ENCODE assay signal across 8 cellular contexts in the genomic region with DNA sequence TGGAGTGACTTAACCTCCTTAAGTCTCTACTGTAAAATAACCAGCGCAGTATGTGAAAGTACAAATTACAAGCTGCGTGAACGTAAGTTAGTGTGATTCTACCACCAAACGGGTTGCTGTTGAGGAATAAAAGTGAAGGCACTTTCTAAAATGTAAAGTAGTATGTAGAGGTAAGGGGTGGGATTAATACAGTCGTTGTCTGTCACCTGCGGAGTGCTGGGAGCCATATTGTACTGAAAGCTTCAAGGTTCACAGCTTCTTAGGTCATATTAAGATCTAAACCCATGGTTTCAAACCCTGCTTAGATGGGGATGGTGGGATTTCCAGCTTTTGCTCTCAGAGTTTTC. TPM values are rescaled to one million over a fixed set of nuclear protein-coding genes. Genes with fewer than 3 reads are reported as not detected.
DNase-seq lines count a peak whose midpoint lies in the region; ATAC-seq, FAIRE-seq and TF ChIP-seq lines count a peak whose summit lies in the region.

No MANE protein-coding gene starts in this region.

- in situ Hi-C loops in GM13976 (cut with MboI; ENCODE audit: low sequenced_read_pairs, unreplicated experiment) = no loop called here

- CTCF ChIA-PET in OCI-LY7 (lab: Charles Lee; ENCODE audit: unreplicated experiment) = no interaction called here

- FAIRE-seq in pancreas (lab: Jason Lieb, UNC) = no peak

- BruUV-seq in OCI-LY7 (replicated peaks; lab: Mats Ljungman, UMichigan) = no TSS peak

- TF ChIP-seq CTCF in GM13976 (IDR thresholded peaks at IDR 0.05; ENCODE audit: borderline replicate concordance, control extremely low read depth, extremely low read depth, insufficient read depth, missing control alignments) (no peak), OCI-LY7 (conservative IDR thresholded peaks at IDR 0.05; ENCODE audit: low read length) (no peak), pancreas (IDR thresholded peaks at IDR 0.05) (no peak)

- no peaks in the 10 kb centered on the region for H3K9me2 ChIP-seq in OCI-LY7 (ENCODE audit: insufficient read depth, low read length)

- H3K27ac ChIP-seq in OCI-LY7 (ENCODE audit: low read depth, low read length, poor library complexity, severe bottlenecking) = peak overlapping the region; percentile 46
- H3K27ac ChIP-seq in pancreas = peak overlapping the region; percentile 77 to 94 (median 90)

- H3K79me2 ChIP-seq in OCI-LY7 (ENCODE audit: insufficient read depth, low read depth, low read length) = peaks cover 90% of the 10 kb centered on the region

- peak in 1 of 4 donors; percentile 2 for ATAC-seq in pancreas
- no peak for ATAC-seq in HG03520 (IDR thresholded peaks at IDR 0.05; ENCODE audit: unreplicated experiment)
- ATAC-seq in HG03521 (IDR thresholded peaks at IDR 0.05; ENCODE audit: unreplicated experiment) = no peak

- H3K4me1 ChIP-seq in OCI-LY7 (ENCODE audit: insufficient read depth, low read length, poor library complexity, severe bottlenecking) = peaks cover 30% of the 10 kb centered on the region
- peaks cover 28% of the 10 kb centered on the region for H3K4me1 ChIP-seq in endocrine pancreas (ENCODE audit: control insufficient read depth, insufficient read depth, low read length)
- H3K4me1 ChIP-seq in pancreas = peaks cover 17 to 23% (median 17%) of the 10 kb centered on the region in 3 donors

- DNase-seq in GM13976 (ENCODE audit: low spot score) (peak; percentile 55), OCI-LY7 (ENCODE audit: low spot score) (peak; percentile 12), pancreas (peak in 1 of 6 donors; percentile 26), NCI-H2196 (lab: John Stamatoyannopoulos, UW; ENCODE audit: unreplicated experiment) (no peak), NCI-H345 treated with DMSO at 0.1 percent for 48 hours (lab: John Stamatoyannopoulos, UW; ENCODE audit: unreplicated experiment) (no peak)

- peak overlapping the region; percentile 77 for H3K4me2 ChIP-seq in OCI-LY7 (ENCODE audit: low read length)

- WGBS in pancreas, 2 donors = 1 to 2% methylated on average over 6 of the region's 6 CpGs

- H3K36me3 ChIP-seq in OCI-LY7 (ENCODE audit: insufficient read depth, low read length) = peaks cover 10% of the 10 kb centered on the region
- H3K36me3 ChIP-seq in endocrine pancreas (ENCODE audit: control insufficient read depth, insufficient read depth, low read length) = no peaks in the 10 kb centered on the region
- no peaks in the 10 kb centered on the region for H3K36me3 ChIP-seq in pancreas

- peak overlapping the region; percentile 99 for H3K9ac ChIP-seq in endocrine pancreas (ENCODE audit: control insufficient read depth, insufficient read depth, low read length)

- no peaks in the 10 kb centered on the region for H3K27me3 ChIP-seq in endocrine pancreas (ENCODE audit: control insufficient read depth, insufficient read depth, low read length)
- H3K27me3 ChIP-seq in pancreas = no peaks in the 10 kb centered on the region

- H4K20me1 ChIP-seq in OCI-LY7 (ENCODE audit: insufficient read depth, low read length) = no peaks in the 10 kb centered on the region; the same call in 1 of the 2 replicates

- no peaks in the 10 kb centered on the region for H3K9me3 ChIP-seq in OCI-LY7 (ENCODE audit: low read length)
- no peaks in the 10 kb centered on the region for H3K9me3 ChIP-seq in endocrine pancreas (ENCODE audit: control insufficient read depth, low read length)
- no peaks in the 10 kb centered on the region for H3K9me3 ChIP-seq in pancreas

- POLR2A ChIA-PET in OCI-LY7 (lab: Charles Lee) = interaction anchor here (0.6 to 1.1 kb wide), 2 partner anchors 26 to 82 kb away, joined by 4 read pairs; no protein-coding TSS in a partner anchor

- peak overlapping the region; percentile 87 for H3K4me3 ChIP-seq in OCI-LY7 (ENCODE audit: low read depth, low read length, poor library complexity, severe bottlenecking)
- H3K4me3 ChIP-seq in endocrine pancreas (ENCODE audit: control insufficient read depth, insufficient read depth, low read length) = peak overlapping the region; percentile 97
- peak overlapping the region; percentile 81 to 93 (median 84) for H3K4me3 ChIP-seq in pancreas

- no peak overlapping the region for H2AFZ ChIP-seq in OCI-LY7 (ENCODE audit: low read length)

- intact Hi-C loops in OCI-LY7 (cut with micrococcal nuclease; ENCODE audit: unreplicated experiment) = loop anchor here (5.0 to 10.0 kb wide), 3 partner anchors 60 to 227 kb away; a partner anchor contains a TSS
- intact Hi-C loops in pancreas (cut with DNase I) = no loop called here

RNA-seq across cellular contexts. Expression of a gene that starts 1.4 kb away (rescaled TPM):
- total RNA-seq in OCI-LY7 (2014; rRNA removed; shearing (Covaris generic)) = 17.1 and 25.6 TPM in 2 replicates
- 25.2 and 29.7 TPM in 2 replicates for total RNA-seq in OCI-LY7 (2022)
- total RNA-seq in pancreas = 10 to 100 TPM; 16.7 to 21.9 (median 19.2) TPM
- polyA plus RNA-seq in pancreas = 10 to 100 TPM in 1 of 2 donors, 1 to 10 TPM in 1; 6.9 to 12.5 TPM

RNA-seq across cellular contexts. Expression of a gene that starts 1.6 kb away (rescaled TPM):
- 89.5 and 111 TPM in 2 replicates for total RNA-seq in OCI-LY7 (2014; rRNA removed; shearing (Covaris generic))
- 152 and 157 TPM in 2 replicates for total RNA-seq in OCI-LY7 (2022)
- 10 to 100 TPM; 27.9 to 39.2 (median 29.7) TPM for total RNA-seq in pancreas
- 10 to 100 TPM; 38.5 to 63.3 TPM for polyA plus RNA-seq in pancreas

RNA-seq across cellular contexts. Expression of a gene that starts 57.6 kb away (rescaled TPM):
- total RNA-seq in OCI-LY7 (2014; rRNA removed; shearing (Covaris generic)) = 25.4 and 26.6 TPM in 2 replicates
- 31.2 and 35.7 TPM in 2 replicates for total RNA-seq in OCI-LY7 (2022)
- 10 to 100 TPM; 12.3 to 22.5 (median 14.7) TPM for total RNA-seq in pancreas
- polyA plus RNA-seq in pancreas = 10 to 100 TPM; 10.8 to 20.2 TPM

Comparison
In these comparisons a context has a peak if more than half of its experiments do, and no peak if none do; other contexts are left out.
1. DNase-seq: peak in GM13976 (single experiment) and OCI-LY7 (single experiment); none in NCI-H2196 (single experiment) and NCI-H345 treated with DMSO at 0.1 percent for 48 hours (single experiment).
2. Peak in every context shown above with its lines, with median percentiles within 50 percentile points of each other: H3K4me3 ChIP-seq.